In genomic region chr3:154040283-154040682, GRCh38 we compare ENCODE assay signal across 1 cellular context.
TF ChIP-seq lines count a peak whose summit lies in the region.

No MANE protein-coding gene starts in this region.

TF ChIP-seq in K562, 482 proteins besides CTCF, POLR2A, EP300 and RAD21 (continued from another document):
- TF ChIP-seq, protein P1, sequence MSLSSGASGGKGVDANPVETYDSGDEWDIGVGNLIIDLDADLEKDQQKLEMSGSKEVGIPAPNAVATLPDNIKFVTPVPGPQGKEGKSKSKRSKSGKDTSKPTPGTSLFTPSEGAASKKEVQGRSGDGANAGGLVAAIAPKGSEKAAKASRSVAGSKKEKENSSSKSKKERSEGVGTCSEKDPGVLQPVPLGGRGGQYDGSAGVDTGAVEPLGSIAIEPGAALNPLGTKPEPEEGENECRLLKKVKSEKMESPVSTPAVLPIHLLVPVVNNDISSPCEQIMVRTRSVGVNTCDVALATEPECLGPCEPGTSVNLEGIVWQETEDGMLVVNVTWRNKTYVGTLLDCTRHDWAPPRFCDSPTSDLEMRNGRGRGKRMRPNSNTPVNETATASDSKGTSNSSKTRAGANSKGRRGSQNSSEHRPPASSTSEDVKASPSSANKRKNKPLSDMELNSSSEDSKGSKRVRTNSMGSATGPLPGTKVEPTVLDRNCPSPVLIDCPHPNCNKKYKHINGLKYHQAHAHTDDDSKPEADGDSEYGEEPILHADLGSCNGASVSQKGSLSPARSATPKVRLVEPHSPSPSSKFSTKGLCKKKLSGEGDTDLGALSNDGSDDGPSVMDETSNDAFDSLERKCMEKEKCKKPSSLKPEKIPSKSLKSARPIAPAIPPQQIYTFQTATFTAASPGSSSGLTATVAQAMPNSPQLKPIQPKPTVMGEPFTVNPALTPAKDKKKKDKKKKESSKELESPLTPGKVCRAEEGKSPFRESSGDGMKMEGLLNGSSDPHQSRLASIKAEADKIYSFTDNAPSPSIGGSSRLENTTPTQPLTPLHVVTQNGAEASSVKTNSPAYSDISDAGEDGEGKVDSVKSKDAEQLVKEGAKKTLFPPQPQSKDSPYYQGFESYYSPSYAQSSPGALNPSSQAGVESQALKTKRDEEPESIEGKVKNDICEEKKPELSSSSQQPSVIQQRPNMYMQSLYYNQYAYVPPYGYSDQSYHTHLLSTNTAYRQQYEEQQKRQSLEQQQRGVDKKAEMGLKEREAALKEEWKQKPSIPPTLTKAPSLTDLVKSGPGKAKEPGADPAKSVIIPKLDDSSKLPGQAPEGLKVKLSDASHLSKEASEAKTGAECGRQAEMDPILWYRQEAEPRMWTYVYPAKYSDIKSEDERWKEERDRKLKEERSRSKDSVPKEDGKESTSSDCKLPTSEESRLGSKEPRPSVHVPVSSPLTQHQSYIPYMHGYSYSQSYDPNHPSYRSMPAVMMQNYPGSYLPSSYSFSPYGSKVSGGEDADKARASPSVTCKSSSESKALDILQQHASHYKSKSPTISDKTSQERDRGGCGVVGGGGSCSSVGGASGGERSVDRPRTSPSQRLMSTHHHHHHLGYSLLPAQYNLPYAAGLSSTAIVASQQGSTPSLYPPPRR (CRISPR knock-in tag; IDR thresholded peaks at IDR 0.05; ENCODE audit: borderline replicate concordance), result no peak
- TF ChIP-seq, protein P2, sequence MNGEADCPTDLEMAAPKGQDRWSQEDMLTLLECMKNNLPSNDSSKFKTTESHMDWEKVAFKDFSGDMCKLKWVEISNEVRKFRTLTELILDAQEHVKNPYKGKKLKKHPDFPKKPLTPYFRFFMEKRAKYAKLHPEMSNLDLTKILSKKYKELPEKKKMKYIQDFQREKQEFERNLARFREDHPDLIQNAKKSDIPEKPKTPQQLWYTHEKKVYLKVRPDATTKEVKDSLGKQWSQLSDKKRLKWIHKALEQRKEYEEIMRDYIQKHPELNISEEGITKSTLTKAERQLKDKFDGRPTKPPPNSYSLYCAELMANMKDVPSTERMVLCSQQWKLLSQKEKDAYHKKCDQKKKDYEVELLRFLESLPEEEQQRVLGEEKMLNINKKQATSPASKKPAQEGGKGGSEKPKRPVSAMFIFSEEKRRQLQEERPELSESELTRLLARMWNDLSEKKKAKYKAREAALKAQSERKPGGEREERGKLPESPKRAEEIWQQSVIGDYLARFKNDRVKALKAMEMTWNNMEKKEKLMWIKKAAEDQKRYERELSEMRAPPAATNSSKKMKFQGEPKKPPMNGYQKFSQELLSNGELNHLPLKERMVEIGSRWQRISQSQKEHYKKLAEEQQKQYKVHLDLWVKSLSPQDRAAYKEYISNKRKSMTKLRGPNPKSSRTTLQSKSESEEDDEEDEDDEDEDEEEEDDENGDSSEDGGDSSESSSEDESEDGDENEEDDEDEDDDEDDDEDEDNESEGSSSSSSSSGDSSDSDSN (IDR thresholded peaks at IDR 0.05; ENCODE audit: borderline replicate concordance in 1 of 2, low read depth in 2 of 2, low read length in 2 of 2), result no peak
- TF ChIP-seq NFRKB (IDR thresholded peaks at IDR 0.05; ENCODE audit: low read depth) (no peak), MIER1 (IDR thresholded peaks at IDR 0.05; ENCODE audit: low read depth) (no peak), CBX8 (IDR thresholded peaks at IDR 0.05; ENCODE audit: borderline replicate concordance, extremely low read depth, low read depth, low read length, poor library complexity, severe bottlenecking) (no peak), BHLHE40 (IDR thresholded peaks at IDR 0.05; ENCODE audit: low read length) (no peak), ZNF79 (CRISPR knock-in tag; IDR thresholded peaks at IDR 0.05; ENCODE audit: low read depth) (no peak), NONO (IDR thresholded peaks at IDR 0.05; ENCODE audit: low read depth in 2 of 2, low read length in 1 of 2) (no peak)
- TF ChIP-seq, protein P3, sequence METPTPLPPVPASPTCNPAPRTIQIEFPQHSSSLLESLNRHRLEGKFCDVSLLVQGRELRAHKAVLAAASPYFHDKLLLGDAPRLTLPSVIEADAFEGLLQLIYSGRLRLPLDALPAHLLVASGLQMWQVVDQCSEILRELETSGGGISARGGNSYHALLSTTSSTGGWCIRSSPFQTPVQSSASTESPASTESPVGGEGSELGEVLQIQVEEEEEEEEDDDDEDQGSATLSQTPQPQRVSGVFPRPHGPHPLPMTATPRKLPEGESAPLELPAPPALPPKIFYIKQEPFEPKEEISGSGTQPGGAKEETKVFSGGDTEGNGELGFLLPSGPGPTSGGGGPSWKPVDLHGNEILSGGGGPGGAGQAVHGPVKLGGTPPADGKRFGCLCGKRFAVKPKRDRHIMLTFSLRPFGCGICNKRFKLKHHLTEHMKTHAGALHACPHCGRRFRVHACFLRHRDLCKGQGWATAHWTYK (CRISPR knock-in tag; IDR thresholded peaks at IDR 0.05), result no peak
TF ChIP-seq in K562: peak in this region for 0.
